24 cellular contexts compared by ENCODE assay signal in genomic region chr13:79910869-79911540, GRCh38.
A peak's percentile ranks its signal among the peaks of the same experiment; 100 is the strongest.
DNase-seq lines count a peak whose midpoint lies in the region; ATAC-seq and TF ChIP-seq lines count a peak whose summit lies in the region.
"Had no signal": no experiment of that assay in that cellular context is flagged by ENCODE, and none has a peak within 500 bp of the region (broad histone marks: within the 10 kb centered on the region; RNA-seq: fewer than 3 reads in every experiment).

No MANE protein-coding gene starts in this region.

- no peak overlapping the region for H3K9ac ChIP-seq in mammary epithelial cell (ENCODE audit: insufficient read depth, low read length)
- H3K9ac ChIP-seq: KMS-11 had no signal

- WGBS in mammary epithelial cell (ENCODE audit: low coverage, missing lambda C conversion rate) = 50% methylated on average over 5 of the region's 5 CpGs

- in situ Hi-C loops in mammary epithelial cell (cut with MboI; ENCODE audit: low sequenced_read_pairs in 2 of 2) = no loop called here

- H3K4me1 ChIP-seq in mammary epithelial cell (ENCODE audit: insufficient read depth, low read length) = no peaks in the 10 kb centered on the region
- no peaks in the 10 kb centered on the region for H3K4me1 ChIP-seq in HEK293 (ENCODE audit: control insufficient read depth, insufficient read depth, low read length)

- POLR2A ChIA-PET in MCF 10A (lab: Yijun Ruan, JAX) = interaction anchor here (0.5 kb wide), 1 partner anchor 251 kb away, joined by 3 read pairs; no protein-coding TSS in a partner anchor
- POLR2A ChIA-PET in HEK293 (lab: Yijun Ruan, JAX) = no interaction called here

- DNase-seq in mammary epithelial cell (no peak), MCF 10A (ENCODE audit: unreplicated experiment) (no peak), nephron progenitor cell (no peak), DMS153 treated with DMSO at 0.1 percent for 48 hours (lab: John Stamatoyannopoulos, UW; ENCODE audit: unreplicated experiment) (no peak), cerebellar cortex (ENCODE audit: low spot score) (no peak)
- no peak for DNase-seq in activated T-helper 2 cell treated with anti-CD3 and anti-CD28 coated beads, Interferon-gamma antibody, Interleukin-2, Interleukin-4, amounts not matched to agents 10 μg/mL and 5 μg/mL and 100 μg/mL, durations not matched to agents 14 hours and 24 hours and 36 hours (ENCODE audit: low spot score)
- DNase-seq: Calu3; CD8-positive, alpha-beta memory T cell; DMS153; HCEC 1CT; MV-4-11; NCI-H1105 treated with DMSO at 0.1 percent for 48 hours; NCI-H1694 treated with DMSO at 0.1 percent for 48 hours; NCI-H2081 treated with DMSO at 0.1 percent for 48 hours; NCI-H510A; NCI-H748 treated with DMSO at 0.1 percent for 48 hours; PC-9; RPMI8226; SHP77 treated with DMSO at 0.1 percent for 48 hours had no signal

- BruUV-seq in mammary epithelial cell (replicated peaks; lab: Mats Ljungman, UMichigan) (no TSS peak), MCF 10A (replicated peaks; lab: Mats Ljungman, UMichigan) (no TSS peak)

- TF ChIP-seq CTCF in mammary epithelial cell (conservative IDR thresholded peaks at IDR 0.05 in 1 of 2, IDR thresholded peaks at IDR 0.05 in 1 of 2; ENCODE audit: extremely low read depth in 1 of 2, insufficient read depth in 1 of 2, low read depth in 1 of 2, low read length in 2 of 2) = no peak
- TF ChIP-seq CTCF in MCF 10A (IDR thresholded peaks at IDR 0.05; ENCODE audit: unreplicated experiment) = no peak
- no peak for TF ChIP-seq CTCF in HEK293 (tag by site-specific recombination; IDR thresholded peaks at IDR 0.05)
- no peak for TF ChIP-seq CTCF in nephron progenitor cell (IDR thresholded peaks at IDR 0.05)

- H3K27ac Mint-ChIP-seq in MCF 10A (ENCODE audit: low read depth, unreplicated experiment) (no peak overlapping the region), nephron progenitor cell (peak overlapping the region; percentile 92)
- no peak overlapping the region for H3K27ac Mint-ChIP-seq in activated T-helper 2 cell treated with anti-CD3 and anti-CD28 coated beads, Interferon-gamma antibody, Interleukin-2, Interleukin-4, amounts not matched to agents 10 μg/mL and 5 μg/mL and 100 μg/mL, durations not matched to agents 14 hours and 24 hours and 36 hours
- H3K27ac Mint-ChIP-seq: CD8-positive, alpha-beta memory T cell had no signal

- H3K9me3 ChIP-seq in mammary epithelial cell (replicated peaks; ENCODE audit: insufficient read depth, low read length) (no peaks in the 10 kb centered on the region), HEK293 (ENCODE audit: control insufficient read depth, insufficient read depth, low read depth, low read length) (no peaks in the 10 kb centered on the region)

- peak overlapping the region; percentile 73 for H2AFZ ChIP-seq in mammary epithelial cell (ENCODE audit: low read depth, low read length)
- H2AFZ ChIP-seq: PC-9 had no signal

- peak; percentile 10 for ATAC-seq in esophagus mucosa

- H3K36me3 ChIP-seq in mammary epithelial cell (ENCODE audit: insufficient read depth, low read length) (no peaks in the 10 kb centered on the region), HEK293 (ENCODE audit: control insufficient read depth in 2 of 2, insufficient read depth in 1 of 2, low read length in 2 of 2) (no peaks in the 10 kb centered on the region)

- dilution Hi-C loops in mammary epithelial cell (cut with HindIII; ENCODE audit: low sequenced_read_pairs) = no loop called here

- H4K20me1 ChIP-seq in mammary epithelial cell (ENCODE audit: insufficient read depth, low read length) = no peaks in the 10 kb centered on the region

- no peak overlapping the region for H3K27ac ChIP-seq in mammary epithelial cell (ENCODE audit: insufficient read depth, low read depth, low read length)
- no peak overlapping the region for H3K27ac ChIP-seq in HEK293 (ENCODE audit: extremely low read depth, low read depth, low read length)
- H3K27ac ChIP-seq: C4-2B, KMS-11, PC-9, SK-N-MC had no signal

- H3K4me1 Mint-ChIP-seq in MCF 10A (ENCODE audit: insufficient read depth, unreplicated experiment) (no peaks in the 10 kb centered on the region), nephron progenitor cell (peaks cover 67% of the 10 kb centered on the region)
- no peaks in the 10 kb centered on the region for H3K4me1 Mint-ChIP-seq in activated T-helper 2 cell treated with anti-CD3 and anti-CD28 coated beads, Interferon-gamma antibody, Interleukin-2, Interleukin-4, amounts not matched to agents 10 μg/mL and 5 μg/mL and 100 μg/mL, durations not matched to agents 14 hours and 24 hours and 36 hours (ENCODE audit: low read depth)
- H3K4me1 Mint-ChIP-seq: CD8-positive, alpha-beta memory T cell had no signal

- H3K4me3 ChIP-seq in mammary epithelial cell (replicated peaks in 1 of 3; ENCODE audit: insufficient read depth in 1 of 3, low read depth in 2 of 3, low read length in 3 of 3) (no peak overlapping the region), HEK293 (ENCODE audit: low read depth, low read length) (no peak overlapping the region)
- H3K4me3 ChIP-seq: PC-9, SK-N-MC had no signal

- H3K4me3 Mint-ChIP-seq in MCF 10A (ENCODE audit: unreplicated experiment) (no peak overlapping the region), nephron progenitor cell (no peak overlapping the region)
- no peak overlapping the region for H3K4me3 Mint-ChIP-seq in activated T-helper 2 cell treated with anti-CD3 and anti-CD28 coated beads, Interferon-gamma antibody, Interleukin-2, Interleukin-4, amounts not matched to agents 10 μg/mL and 5 μg/mL and 100 μg/mL, durations not matched to agents 14 hours and 24 hours and 36 hours (ENCODE audit: low read depth)
- H3K4me3 Mint-ChIP-seq: CD8-positive, alpha-beta memory T cell had no signal

- H3K36me3 Mint-ChIP-seq in MCF 10A (ENCODE audit: insufficient read depth, unreplicated experiment) = peaks cover 7% of the 10 kb centered on the region
- no peaks in the 10 kb centered on the region for H3K36me3 Mint-ChIP-seq in nephron progenitor cell (ENCODE audit: low read depth)
- no peaks in the 10 kb centered on the region for H3K36me3 Mint-ChIP-seq in activated T-helper 2 cell treated with anti-CD3 and anti-CD28 coated beads, Interferon-gamma antibody, Interleukin-2, Interleukin-4, amounts not matched to agents 10 μg/mL and 5 μg/mL and 100 μg/mL, durations not matched to agents 14 hours and 24 hours and 36 hours (ENCODE audit: low read depth)
- H3K36me3 Mint-ChIP-seq: CD8-positive, alpha-beta memory T cell had no signal

- intact Hi-C loops in mammary epithelial cell (cut with micrococcal nuclease) = no loop called here
- intact Hi-C loops in MCF 10A (cut with micrococcal nuclease) = no loop called here
- intact Hi-C loops in activated T-helper 2 cell treated with anti-CD3 and anti-CD28 coated beads, Interferon-gamma antibody, Interleukin-2, Interleukin-4, amounts not matched to agents 10 μg/mL and 5 μg/mL and 100 μg/mL, durations not matched to agents 14 hours and 24 hours and 36 hours (cut with micrococcal nuclease) = no loop called here

- CTCF ChIA-PET in mammary epithelial cell (lab: Charles Lee; ENCODE audit: low non-redundant PET) = no interaction called here
- CTCF ChIA-PET in MCF 10A (lab: Yijun Ruan, JAX) = no interaction called here
- CTCF ChIA-PET in HEK293 (lab: Yijun Ruan, JAX) = interaction anchor here (0.6 to 1.2 kb wide), 2 partner anchors 487 to 623 kb away, joined by 3 to 6 read pairs; no protein-coding TSS in a partner anchor

- H3K27me3 ChIP-seq in mammary epithelial cell (ENCODE audit: insufficient read depth, low read length) = no peaks in the 10 kb centered on the region

- H3K79me2 ChIP-seq in mammary epithelial cell (ENCODE audit: insufficient read depth, low read length) = no peaks in the 10 kb centered on the region

- H3K27me3 Mint-ChIP-seq in MCF 10A (ENCODE audit: insufficient read depth, unreplicated experiment) (no peaks in the 10 kb centered on the region), nephron progenitor cell (ENCODE audit: low read depth, poor library complexity) (no peaks in the 10 kb centered on the region)
- no peaks in the 10 kb centered on the region for H3K27me3 Mint-ChIP-seq in activated T-helper 2 cell treated with anti-CD3 and anti-CD28 coated beads, Interferon-gamma antibody, Interleukin-2, Interleukin-4, amounts not matched to agents 10 μg/mL and 5 μg/mL and 100 μg/mL, durations not matched to agents 14 hours and 24 hours and 36 hours (ENCODE audit: low read depth)
- H3K27me3 Mint-ChIP-seq: CD8-positive, alpha-beta memory T cell had no signal

- H3K4me2 ChIP-seq in mammary epithelial cell (ENCODE audit: insufficient read depth, low read depth, low read length) = no peak overlapping the region
- H3K4me2 ChIP-seq: KMS-11, PC-9 had no signal

- H3K9me3 Mint-ChIP-seq in MCF 10A (ENCODE audit: unreplicated experiment) = no peaks in the 10 kb centered on the region
- peaks cover 11% of the 10 kb centered on the region for H3K9me3 Mint-ChIP-seq in nephron progenitor cell
- no peaks in the 10 kb centered on the region for H3K9me3 Mint-ChIP-seq in activated T-helper 2 cell treated with anti-CD3 and anti-CD28 coated beads, Interferon-gamma antibody, Interleukin-2, Interleukin-4, amounts not matched to agents 10 μg/mL and 5 μg/mL and 100 μg/mL, durations not matched to agents 14 hours and 24 hours and 36 hours

TF ChIP-seq in HEK293, 187 proteins besides CTCF, POLR2A, EP300 and RAD21:
- no peak for TF ChIP-seq BCL11B (tag by site-specific recombination; IDR thresholded peaks at IDR 0.05; ENCODE audit: low read depth)
- TF ChIP-seq ZNF202 (tag by site-specific recombination; IDR thresholded peaks at IDR 0.05; ENCODE audit: borderline replicate concordance) = no peak
- TF ChIP-seq ZBTB1 (tag by site-specific recombination; IDR thresholded peaks at IDR 0.05) = no peak
- peak; percentile 20; the same call in 1 of the 2 replicates for TF ChIP-seq TRIM28 (IDR thresholded peaks at IDR 0.05; ENCODE audit: borderline replicate concordance, low read length)
TF ChIP-seq in HEK293: peak in this region for 1.
